Comparison of ENCODE assay signal across 32 cellular contexts in the genomic region with DNA sequence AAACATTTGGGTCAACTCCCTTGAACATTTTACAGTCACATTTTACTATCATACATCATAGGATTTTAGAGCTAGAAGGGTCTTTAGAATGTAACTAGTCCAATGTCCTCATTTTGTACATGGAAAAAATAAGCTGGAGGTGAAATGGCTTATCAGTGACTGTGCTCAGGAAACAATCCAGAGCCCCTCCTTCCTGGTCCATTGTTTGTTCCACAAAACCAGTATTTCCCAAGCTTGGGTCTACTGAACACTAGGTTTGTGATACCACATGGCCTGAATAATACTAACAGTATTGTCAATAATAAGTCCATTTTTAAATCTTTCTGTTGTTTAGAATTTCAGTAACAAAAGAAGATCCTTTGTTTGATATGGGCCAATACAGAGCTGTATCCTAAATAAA. TPM values are rescaled to one million over a fixed set of nuclear protein-coding genes. Genes with fewer than 3 reads are reported as not detected.
"Had no signal": no experiment of that assay in that cellular context is flagged by ENCODE, and none has a peak within 500 bp of the region (broad histone marks: within the 10 kb centered on the region; RNA-seq: fewer than 3 reads in every experiment).

No MANE protein-coding gene starts in this region.

- H3K36me3 ChIP-seq: brain microvascular endothelial cell, esophagus squamous epithelium, gastrocnemius medialis, heart left ventricle had no signal

- ATAC-seq: activated T-cell treated with anti-CD3 and anti-CD28 coated beads, Interleukin-2, amount 50 U/mL, for 72 hours; foreskin keratinocyte; gastrocnemius medialis; heart left ventricle; T-helper 17 cell had no signal

- H3K36me3 Mint-ChIP-seq: activated naive CD8-positive, alpha-beta T cell had no signal

- H3K27ac Mint-ChIP-seq: activated CD4-positive, alpha-beta memory T cell treated with anti-CD3 and anti-CD28 coated beads, Interleukin-2, amount 10 ng/mL, durations not matched to agents 7 days and 5 days; activated CD4-positive, alpha-beta T cell treated with anti-CD3 and anti-CD28 coated beads, Interleukin-2, amount 10 ng/mL, durations not matched to agents 7 days and 5 days; activated naive CD8-positive, alpha-beta T cell; activated T-cell treated with anti-CD3 and anti-CD28 coated beads, Interleukin-2, amount 50 U/mL, for 24 hours; activated T-cell treated with anti-CD3 and anti-CD28 coated beads, Interleukin-2, amount 50 U/mL, for 72 hours; endodermal cell; T-helper 17 cell; T-helper 2 cell treated with Interferon-gamma antibody and Interleukin-4, amounts not matched to agents 5 μg/mL and 100 μg/mL, for 36 hours had no signal

- H3K27me3 Mint-ChIP-seq: activated CD4-positive, alpha-beta memory T cell treated with anti-CD3 and anti-CD28 coated beads, Interleukin-2, amount 10 ng/mL, durations not matched to agents 7 days and 5 days; activated CD4-positive, alpha-beta T cell treated with anti-CD3 and anti-CD28 coated beads, Interleukin-2, amount 10 ng/mL, durations not matched to agents 7 days and 5 days; activated naive CD8-positive, alpha-beta T cell; activated T-cell treated with anti-CD3 and anti-CD28 coated beads, Interleukin-2, amount 50 U/mL, for 24 hours; central memory CD8-positive, alpha-beta T cell had no signal

- H3K9me3 ChIP-seq: esophagus squamous epithelium, gastrocnemius medialis, heart left ventricle had no signal

- H3K9me3 Mint-ChIP-seq: activated CD4-positive, alpha-beta memory T cell treated with anti-CD3 and anti-CD28 coated beads, Interleukin-2, amount 10 ng/mL, durations not matched to agents 7 days and 5 days; activated CD4-positive, alpha-beta T cell treated with anti-CD3 and anti-CD28 coated beads, Interleukin-2, amount 10 ng/mL, durations not matched to agents 7 days and 5 days; activated T-cell treated with anti-CD3 and anti-CD28 coated beads, Interleukin-2, amount 50 U/mL, for 24 hours; activated T-cell treated with anti-CD3 and anti-CD28 coated beads, Interleukin-2, amount 50 U/mL, for 72 hours; central memory CD8-positive, alpha-beta T cell; T-helper 2 cell treated with Interferon-gamma antibody and Interleukin-4, amounts not matched to agents 5 μg/mL and 100 μg/mL, for 36 hours had no signal

- H3K4me3 Mint-ChIP-seq: activated CD4-positive, alpha-beta memory T cell treated with anti-CD3 and anti-CD28 coated beads, Interleukin-2, amount 10 ng/mL, durations not matched to agents 7 days and 5 days; activated CD4-positive, alpha-beta T cell treated with anti-CD3 and anti-CD28 coated beads, Interleukin-2, amount 10 ng/mL, durations not matched to agents 7 days and 5 days; activated naive CD8-positive, alpha-beta T cell; activated T-cell treated with anti-CD3 and anti-CD28 coated beads, Interleukin-2, amount 50 U/mL, for 24 hours; activated T-cell treated with anti-CD3 and anti-CD28 coated beads, Interleukin-2, amount 50 U/mL, for 72 hours; central memory CD8-positive, alpha-beta T cell; endodermal cell; T-helper 17 cell; T-helper 2 cell treated with Interferon-gamma antibody and Interleukin-4, amounts not matched to agents 5 μg/mL and 100 μg/mL, for 36 hours had no signal

- H3K4me1 ChIP-seq: esophagus squamous epithelium, foreskin keratinocyte, gastrocnemius medialis, heart left ventricle had no signal

- H3K4me3 ChIP-seq: dorsolateral prefrontal cortex, esophagus squamous epithelium, gastrocnemius medialis, heart left ventricle had no signal

- DNase-seq: activated CD4-positive, alpha-beta memory T cell treated with anti-CD3 and anti-CD28 coated beads, Interleukin-2, amount 10 ng/mL, durations not matched to agents 7 days and 5 days; activated CD4-positive, alpha-beta T cell treated with anti-CD3 and anti-CD28 coated beads for 4 hours; activated CD4-positive, alpha-beta T cell treated with anti-CD3 and anti-CD28 coated beads, Interleukin-2, amount 10 ng/mL, durations not matched to agents 7 days and 5 days; activated CD4-positive, alpha-beta T cell treated with anti-CD3 and anti-CD28 coated beads, Interleukin-2, amount 50 U/mL, for 4 hours; activated CD4-positive, CD25-positive, alpha-beta regulatory T cell; activated CD4-positive, CD25-positive, alpha-beta regulatory T cell treated with anti-CD3 and anti-CD28 coated beads, Interleukin-2, amount 50 U/mL, for 72 hours; activated CD8-positive, alpha-beta memory T cell treated with anti-CD3 and anti-CD28 coated beads, Interleukin-2, amount 50 U/mL, for 48 hours; activated gamma-delta T cell; activated naive CD4-positive, alpha-beta T cell treated with anti-CD3 and anti-CD28 coated beads, Interleukin-2, amount 50 U/mL, for 16 hours; activated naive CD4-positive, alpha-beta T cell treated with Interleukin-2 at 50 U/mL for 16 hours; activated T-cell treated with anti-CD3 and anti-CD28 coated beads for 4 hours; activated T-cell treated with anti-CD3 and anti-CD28 coated beads, Interleukin-2, amount 50 U/mL, for 24 hours; activated T-cell treated with anti-CD3 and anti-CD28 coated beads, Interleukin-2, amount 50 U/mL, for 72 hours; amniotic stem cell; anterior cingulate cortex; brain microvascular endothelial cell; cortex of kidney; dorsolateral prefrontal cortex; effector memory CD4-positive, alpha-beta T cell; endodermal cell; esophagus squamous epithelium; foreskin keratinocyte; gastrocnemius medialis; glutamatergic neuron; heart left ventricle; T-helper 1 cell; T-helper 17 cell; T1000 had no signal

- H3K4me1 Mint-ChIP-seq: activated CD4-positive, alpha-beta memory T cell treated with anti-CD3 and anti-CD28 coated beads, Interleukin-2, amount 10 ng/mL, durations not matched to agents 7 days and 5 days; activated CD4-positive, alpha-beta T cell treated with anti-CD3 and anti-CD28 coated beads, Interleukin-2, amount 10 ng/mL, durations not matched to agents 7 days and 5 days; endodermal cell; T-helper 17 cell had no signal

- H3K27me3 ChIP-seq: brain microvascular endothelial cell, esophagus squamous epithelium, foreskin keratinocyte, gastrocnemius medialis, heart left ventricle had no signal

- H3K27ac ChIP-seq: brain microvascular endothelial cell, dorsolateral prefrontal cortex, epithelial cell of prostate, esophagus squamous epithelium, foreskin keratinocyte, gastrocnemius medialis, heart left ventricle had no signal

RNA-seq across cellular contexts. Expression of a gene that starts 27.1 kb away (rescaled TPM):
- total RNA-seq: activated CD4-positive, alpha-beta memory T cell treated with anti-CD3 and anti-CD28 coated beads, Interleukin-2, amount 10 ng/mL, durations not matched to agents 7 days and 5 days; activated CD4-positive, alpha-beta T cell treated with anti-CD3 and anti-CD28 coated beads, Interleukin-2, amount 10 ng/mL, durations not matched to agents 7 days and 5 days had no signal
